1 cellular context compared by ENCODE assay signal in the genomic region with DNA sequence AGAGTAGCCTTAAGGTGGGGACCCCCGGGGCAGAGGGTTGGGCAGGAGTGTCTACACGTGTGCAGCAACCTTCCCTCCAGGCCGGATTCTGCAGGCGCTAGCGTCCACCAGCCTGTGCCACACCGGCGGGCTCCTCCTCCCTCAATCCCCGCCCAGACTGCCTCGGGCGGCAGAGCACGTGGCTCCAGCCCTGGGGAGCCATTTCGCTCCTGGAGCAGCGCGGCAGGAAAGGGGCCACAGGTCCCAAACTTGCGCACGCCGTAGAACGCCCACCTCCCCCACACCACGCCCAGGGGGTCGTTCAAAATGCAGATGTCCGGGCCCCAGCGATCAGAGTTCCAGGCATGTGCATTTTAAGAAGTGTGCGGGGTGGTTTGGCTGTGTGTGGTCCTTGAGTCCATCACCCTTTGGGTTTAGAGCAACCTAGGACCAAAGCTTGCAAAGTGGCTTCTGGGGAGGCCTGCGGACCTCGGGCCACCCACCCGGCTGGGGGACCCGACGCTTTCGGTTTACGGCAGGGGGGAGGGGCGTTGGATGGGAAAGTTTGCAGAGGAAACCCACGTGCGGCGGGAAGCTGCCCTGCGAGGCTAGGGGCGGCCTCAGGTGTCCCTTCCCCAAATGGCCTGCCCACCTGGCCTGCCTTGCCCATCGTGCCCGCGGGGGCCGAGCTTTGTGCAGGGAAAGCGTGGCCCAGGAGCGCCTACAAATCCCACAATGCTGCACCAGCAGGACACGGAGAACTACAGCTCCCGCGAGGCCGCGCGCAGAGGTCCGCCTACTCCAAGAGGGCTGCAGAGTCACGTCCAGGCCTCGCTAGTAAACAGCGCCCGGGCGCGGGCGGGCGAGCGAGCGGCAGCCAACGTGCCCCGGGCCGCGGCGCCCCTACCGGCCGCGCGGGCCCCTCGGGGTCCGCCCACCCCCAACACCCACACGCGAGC.
TF ChIP-seq lines count a peak whose summit lies in the region.

No MANE protein-coding gene starts in this region.

TF ChIP-seq in K562, 482 proteins besides CTCF, POLR2A, EP300 and RAD21 (continued from another document):
- no peak for TF ChIP-seq ZNF140 (CRISPR knock-in tag; IDR thresholded peaks at IDR 0.05)
- no peak for TF ChIP-seq HNRNPH1 (optimal IDR thresholded peaks at IDR 0.05; ENCODE audit: low read depth, low read length)
- peak; percentile 36 to 79; a peak in 3 of 4 replicates for TF ChIP-seq FOXK2 (conservative IDR thresholded peaks at IDR 0.05 in 1 of 2, IDR thresholded peaks at IDR 0.05 in 1 of 2; ENCODE audit: low read depth in 2 of 2)
- TF ChIP-seq ZNF253 (CRISPR knock-in tag; conservative IDR thresholded peaks at IDR 0.05), result no peak
- TF ChIP-seq GABPA (tag; conservative IDR thresholded peaks at IDR 0.05; ENCODE audit: low read depth), result peak; percentile 38; the same call in 1 of the 2 replicates
- no peak for TF ChIP-seq SMAD2 (IDR thresholded peaks at IDR 0.05; ENCODE audit: low read depth, low read length)
- no peak for TF ChIP-seq ZNF146 (CRISPR knock-in tag; IDR thresholded peaks at IDR 0.05; ENCODE audit: unreplicated experiment)
- TF ChIP-seq BCLAF1 (IDR thresholded peaks at IDR 0.05; ENCODE audit: borderline replicate concordance in 1 of 2, control insufficient read depth in 1 of 2, low read depth in 2 of 2, low read length in 1 of 2), result no peak
- no peak for TF ChIP-seq TGIF2 (CRISPR knock-in tag; IDR thresholded peaks at IDR 0.05)
- no peak for TF ChIP-seq KDM2B (CRISPR knock-in tag; IDR thresholded peaks at IDR 0.05)
- TF ChIP-seq ZNF274 (IDR thresholded peaks at IDR 0.05; ENCODE audit: borderline replicate concordance, low read depth, low read length), result no peak
- TF ChIP-seq TEAD4 (IDR thresholded peaks at IDR 0.05; ENCODE audit: low read length), result 0 out of 2 replicates have a peak, but pooled peaks have one; percentile 10
- TF ChIP-seq TEAD4 (CRISPR knock-in tag; IDR thresholded peaks at IDR 0.05; ENCODE audit: borderline replicate concordance), result no peak
- no peak for TF ChIP-seq ZNF696 (CRISPR knock-in tag; conservative IDR thresholded peaks at IDR 0.05)
- TF ChIP-seq HMG20A (CRISPR knock-in tag; conservative IDR thresholded peaks at IDR 0.05), result no peak
- peak; percentile 77; the same call in 1 of the 2 replicates for TF ChIP-seq ZBTB49 (CRISPR knock-in tag; IDR thresholded peaks at IDR 0.05; ENCODE audit: borderline replicate concordance)
